8 cellular contexts compared by ENCODE assay signal in the genomic region with DNA sequence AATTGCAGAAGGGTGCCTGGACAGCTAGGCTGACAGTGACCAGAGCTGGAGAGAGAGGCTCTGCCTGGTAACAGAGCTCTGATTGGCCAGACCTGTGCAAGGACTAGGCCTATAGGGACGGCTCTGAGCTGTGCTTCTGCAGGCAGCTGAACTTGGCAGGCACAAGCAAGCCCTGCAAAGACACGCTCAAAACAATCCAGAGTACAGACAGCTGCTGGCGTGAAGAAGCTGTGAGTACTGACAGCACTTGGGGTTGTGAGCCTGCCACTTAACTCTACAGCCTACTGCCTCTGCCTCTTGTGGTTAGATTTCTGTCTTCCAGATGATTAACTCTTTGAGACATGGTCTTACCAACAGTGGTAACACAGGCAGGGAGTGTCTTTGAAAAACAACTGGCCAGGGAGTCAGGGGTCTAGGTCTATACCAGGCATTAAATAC.
DNase-seq lines count a peak whose midpoint lies in the region; ATAC-seq and TF ChIP-seq lines count a peak whose summit lies in the region.

No MANE protein-coding gene starts in this region.

- H3K36me3 ChIP-seq in gastroesophageal sphincter (no peaks in the 10 kb centered on the region), neuronal stem cell (replicated peaks in 1 of 2; ENCODE audit: control insufficient read depth in 2 of 2, insufficient read depth in 2 of 2, low read length in 2 of 2) (no peaks in the 10 kb centered on the region)

- H2BK5ac ChIP-seq in neuronal stem cell (ENCODE audit: low read length) = no peak overlapping the region

- no peak overlapping the region for H3K14ac ChIP-seq in neuronal stem cell (ENCODE audit: low read length)

- TF ChIP-seq POLR2A in gastroesophageal sphincter (IDR thresholded peaks at IDR 0.05) = no peak

- H3K9me3 ChIP-seq in gastroesophageal sphincter (no peaks in the 10 kb centered on the region), neuronal stem cell (replicated peaks in 1 of 2; ENCODE audit: control insufficient read depth in 2 of 2, insufficient read depth in 1 of 2, low read depth in 1 of 2, low read length in 2 of 2) (no peaks in the 10 kb centered on the region)

- H2AFZ ChIP-seq in neuronal stem cell (ENCODE audit: low read length) = peak overlapping the region; percentile 80

- H2BK12ac ChIP-seq in neuronal stem cell (ENCODE audit: low read length) = no peak overlapping the region

- H3K4me1 ChIP-seq in gastroesophageal sphincter (peaks cover 30 to 94% (median 38%) of the 10 kb centered on the region in 3 donors), neuronal stem cell (ENCODE audit: control insufficient read depth in 2 of 2, insufficient read depth in 1 of 2, low read depth in 1 of 2, low read length in 2 of 2) (peaks cover 15 to 30% of the 10 kb centered on the region in 2 donors)

- H3K4me3 ChIP-seq in gastroesophageal sphincter (peak overlapping the region in 1 of 2 donors; percentile 16), neuronal stem cell (ENCODE audit: low read length in 2 of 2) (peak overlapping the region in 1 of 2 donors; percentile 29)

- TF ChIP-seq CTCF in gastroesophageal sphincter (IDR thresholded peaks at IDR 0.05) = no peak

- H3K79me1 ChIP-seq in neuronal stem cell (ENCODE audit: low read depth, low read length) = no peaks in the 10 kb centered on the region

- H3K4ac ChIP-seq in neuronal stem cell (ENCODE audit: low read length) = no peak overlapping the region

- 13% methylated on average over 1 of the region's 3 CpGs; no CpG with 5 or more reads in 1 of the 2 donors for WGBS in gastroesophageal sphincter (ENCODE audit: low coverage in 1 of 2), 2 donors
- no CpG with 5 or more reads among the region's 3 CpGs for WGBS in neuronal stem cell (ENCODE audit: extremely low coverage in 2 of 2, insufficient read length in 2 of 2, insufficient replicate concordance in 1 of 2), 2 donors

- H3K9ac ChIP-seq in neuronal stem cell (ENCODE audit: low read depth, low read length, poor library complexity) = no peak overlapping the region

- no peak overlapping the region for H2AK5ac ChIP-seq in neuronal stem cell (ENCODE audit: low read depth, low read length)

- H3K27ac ChIP-seq in gastroesophageal sphincter (peak overlapping the region; percentile 63 to 82 (median 79)), neuronal stem cell (replicated peaks; ENCODE audit: low read length) (no peak overlapping the region)

- H4K8ac ChIP-seq in neuronal stem cell (ENCODE audit: low read depth, low read length) = no peak overlapping the region

- no peak overlapping the region for H4K91ac ChIP-seq in neuronal stem cell (ENCODE audit: low read depth, low read length, poor library complexity)

- no peak overlapping the region for H3K18ac ChIP-seq in neuronal stem cell (ENCODE audit: low read length)

- peak; percentile 96 for ATAC-seq in GM19324 (IDR thresholded peaks at IDR 0.05; ENCODE audit: low FRiP score, unreplicated experiment)
- peak; percentile 98 for ATAC-seq in HG03159 (IDR thresholded peaks at IDR 0.05; ENCODE audit: unreplicated experiment)
- ATAC-seq in gastroesophageal sphincter = peak; percentile 97

- H2BK15ac ChIP-seq in neuronal stem cell (ENCODE audit: low read length) = no peak overlapping the region

- H3K23ac ChIP-seq in neuronal stem cell (ENCODE audit: low read depth, low read length, poor library complexity) = no peak overlapping the region

- no peak overlapping the region for H2BK120ac ChIP-seq in neuronal stem cell (ENCODE audit: low read depth, low read length)

- TF ChIP-seq EP300 in gastroesophageal sphincter (IDR thresholded peaks at IDR 0.05) = no peak

- H3K4me2 ChIP-seq in neuronal stem cell (ENCODE audit: insufficient read depth, low read length, poor library complexity, severe bottlenecking) = peak overlapping the region; percentile 27

- H3K27me3 ChIP-seq in gastroesophageal sphincter (no peaks in the 10 kb centered on the region), neuronal stem cell (ENCODE audit: control insufficient read depth in 3 of 3, insufficient read depth in 3 of 3, low read depth in 1 of 3, low read length in 3 of 3) (no peaks in the 10 kb centered on the region)

- DNase-seq in COR-L47 (lab: John Stamatoyannopoulos, UW) (peak; percentile 89), NCI-H2227 (lab: John Stamatoyannopoulos, UW; ENCODE audit: unreplicated experiment) (peak; percentile 96), neuronal stem cell (ENCODE audit: low spot score) (peak; percentile 70), GF-D8 (lab: John Stamatoyannopoulos, UW) (no peak)
- DNase-seq in activated CD8-positive, alpha-beta memory T cell treated with anti-CD3 and anti-CD28 coated beads, Interleukin-2, amount 50 U/mL, for 4 hours = peak; percentile 17
